ENCODE assay signal across 32 cellular contexts in the genomic region with DNA sequence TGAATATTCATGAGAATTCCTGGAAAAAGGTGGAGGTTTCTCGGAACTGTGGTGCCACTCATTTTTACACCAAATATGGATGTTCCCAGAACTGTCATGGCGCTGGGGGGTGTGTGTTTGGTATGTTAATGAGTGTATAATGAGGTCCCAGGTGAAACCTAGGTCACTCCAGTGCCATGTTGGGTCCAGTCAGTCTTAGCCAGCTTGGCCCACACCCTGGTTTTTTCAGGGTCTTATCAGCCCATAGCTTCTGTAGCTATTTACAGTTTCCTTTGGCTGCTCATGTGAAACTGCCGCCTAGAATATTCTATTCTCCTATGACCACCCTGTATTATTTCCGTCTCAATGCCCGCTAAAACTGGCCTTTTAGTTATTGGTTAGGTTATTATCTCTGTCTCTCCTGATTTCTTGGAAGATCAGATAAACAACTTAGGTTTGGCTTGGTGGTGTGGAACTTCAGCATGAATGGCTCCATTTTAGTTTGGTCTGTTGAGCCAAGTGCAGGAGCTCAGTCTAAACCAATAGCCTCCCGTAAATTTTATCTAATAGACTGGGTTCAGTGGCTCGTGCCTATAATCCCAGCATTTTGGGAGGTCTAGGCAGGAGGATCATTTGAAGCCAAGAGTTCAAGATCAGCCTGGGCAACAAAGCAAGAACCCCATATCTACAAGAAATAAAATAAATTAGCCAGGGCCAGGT. TPM values are rescaled to one million over a fixed set of nuclear protein-coding genes. Genes with fewer than 3 reads are reported as not detected.
"Had no signal": no experiment of that assay in that cellular context is flagged by ENCODE, and none has a peak within 500 bp of the region (broad histone marks: within the 10 kb centered on the region; RNA-seq: fewer than 3 reads in every experiment).

No MANE protein-coding gene starts in this region.

- H3K4me2 ChIP-seq: PC-9 had no signal

- H2AFZ ChIP-seq: PC-9 had no signal

- H3K4me3 ChIP-seq: cardiac muscle cell, PC-9 had no signal

- ATAC-seq: activated CD8-positive, alpha-beta memory T cell treated with anti-CD3 and anti-CD28 coated beads, Interleukin-2, amount 10 ng/mL, durations not matched to agents 7 days and 5 days had no signal

- DNase-seq: activated B cell treated with CpG ODN at 0.5 μM for 24 hours; activated CD4-positive, alpha-beta memory T cell treated with anti-CD3 and anti-CD28 coated beads, Interleukin-2, amount 10 ng/mL, durations not matched to agents 7 days and 5 days; activated CD4-positive, alpha-beta T cell treated with anti-CD3 and anti-CD28 coated beads for 1 hour; activated CD4-positive, alpha-beta T cell treated with anti-CD3 and anti-CD28 coated beads for 48 hours; activated CD8-positive, alpha-beta memory T cell treated with anti-CD3 and anti-CD28 coated beads for 24 hours; activated CD8-positive, alpha-beta memory T cell treated with anti-CD3 and anti-CD28 coated beads, Interleukin-2, amount 10 ng/mL, durations not matched to agents 7 days and 5 days; activated CD8-positive, alpha-beta memory T cell treated with anti-CD3 and anti-CD28 coated beads, Interleukin-2, amount 50 U/mL, for 48 hours; activated effector memory CD4-positive, alpha-beta T cell treated with Interleukin-2 at 50 U/mL for 16 hours; activated naive CD4-positive, alpha-beta T cell treated with anti-CD3 and anti-CD28 coated beads, Interleukin-2, amount 50 U/mL, for 16 hours; activated naive CD8-positive, alpha-beta T cell treated with anti-CD3 and anti-CD28 coated beads for 36 hours; activated T-cell treated with anti-CD3 and anti-CD28 coated beads, Interleukin-2, amount 50 U/mL, for 48 hours; amniotic stem cell; aorta; Karpas-422; KBM-7; NCI-H1105; NCI-H1436; NCI-H1694; NCI-H1930; NCI-H2081 treated with DMSO at 0.1 percent for 48 hours; NCI-H345; NCI-H524 treated with DMSO at 0.1 percent for 48 hours; NCI-H748 treated with DMSO at 0.1 percent for 48 hours; NK-92 treated with Interleukin-12 subunit alpha and Interleukin-12 subunit beta, amount 100 ng/mL, for 24 hours; PC-9; Right ventricle myocardium superior; SW 1271; T-helper 1 cell; T-helper 2 cell; T-helper 9 cell had no signal

- H3K27ac ChIP-seq: cardiac muscle cell, PC-9, VCaP had no signal

- H3K4me3 Mint-ChIP-seq: activated B cell treated with CpG ODN at 0.5 μM for 24 hours; activated CD4-positive, alpha-beta memory T cell treated with anti-CD3 and anti-CD28 coated beads, Interleukin-2, amount 10 ng/mL, durations not matched to agents 7 days and 5 days; activated CD8-positive, alpha-beta memory T cell treated with anti-CD3 and anti-CD28 coated beads, Interleukin-2, amount 10 ng/mL, durations not matched to agents 7 days and 5 days; activated naive CD8-positive, alpha-beta T cell treated with anti-CD3 and anti-CD28 coated beads for 36 hours had no signal

- H3K9me3 Mint-ChIP-seq: activated B cell treated with CpG ODN at 0.5 μM for 24 hours; activated CD4-positive, alpha-beta memory T cell treated with anti-CD3 and anti-CD28 coated beads, Interleukin-2, amount 10 ng/mL, durations not matched to agents 7 days and 5 days; activated naive CD8-positive, alpha-beta T cell treated with anti-CD3 and anti-CD28 coated beads for 36 hours had no signal

- H3K36me3 Mint-ChIP-seq: activated CD8-positive, alpha-beta memory T cell treated with anti-CD3 and anti-CD28 coated beads, Interleukin-2, amount 10 ng/mL, durations not matched to agents 7 days and 5 days had no signal

- H3K27me3 ChIP-seq: cardiac muscle cell had no signal

- H3K4me1 Mint-ChIP-seq: activated B cell treated with CpG ODN at 0.5 μM for 24 hours; activated CD4-positive, alpha-beta memory T cell treated with anti-CD3 and anti-CD28 coated beads, Interleukin-2, amount 10 ng/mL, durations not matched to agents 7 days and 5 days; activated CD8-positive, alpha-beta memory T cell treated with anti-CD3 and anti-CD28 coated beads, Interleukin-2, amount 10 ng/mL, durations not matched to agents 7 days and 5 days; activated naive CD8-positive, alpha-beta T cell treated with anti-CD3 and anti-CD28 coated beads for 36 hours had no signal

- H3K27ac Mint-ChIP-seq: activated B cell treated with CpG ODN at 0.5 μM for 24 hours; activated CD4-positive, alpha-beta memory T cell treated with anti-CD3 and anti-CD28 coated beads, Interleukin-2, amount 10 ng/mL, durations not matched to agents 7 days and 5 days; activated CD8-positive, alpha-beta memory T cell treated with anti-CD3 and anti-CD28 coated beads, Interleukin-2, amount 10 ng/mL, durations not matched to agents 7 days and 5 days; activated naive CD8-positive, alpha-beta T cell treated with anti-CD3 and anti-CD28 coated beads for 36 hours had no signal

- H3K36me3 ChIP-seq: cardiac muscle cell had no signal

RNA-seq across cellular contexts. Expression of a gene that starts 42.1 kb away (rescaled TPM):
- total RNA-seq: activated B cell treated with CpG ODN at 0.5 μM for 24 hours, PC-9 had no signal
